ENCODE assay signal across 20 cellular contexts in the genomic region with DNA sequence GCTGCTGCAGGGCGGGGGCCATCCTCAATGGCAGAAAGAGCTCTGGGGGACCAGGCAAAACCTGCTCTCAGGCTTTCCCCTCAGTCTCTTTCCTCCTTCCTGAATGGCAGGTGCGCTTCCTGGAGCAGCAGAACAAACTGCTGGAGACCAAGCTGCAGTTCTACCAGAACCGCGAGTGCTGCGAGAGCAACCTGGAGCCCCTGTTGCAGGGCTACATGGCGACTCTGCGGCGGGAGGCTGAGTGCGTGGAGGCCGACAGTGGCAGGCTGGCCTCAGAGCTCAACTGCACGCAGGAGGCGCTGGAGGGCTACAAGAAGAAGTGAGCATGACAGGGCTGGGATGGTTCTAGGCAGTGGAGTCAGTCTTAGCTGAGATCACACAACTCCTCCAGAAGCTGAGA. TPM values are rescaled to one million over a fixed set of nuclear protein-coding genes. Genes with fewer than 3 reads are reported as not detected.
DNase-seq lines count a peak whose midpoint lies in the region; ATAC-seq and TF ChIP-seq lines count a peak whose summit lies in the region.
"Had no signal": no experiment of that assay in that cellular context is flagged by ENCODE, and none has a peak within 500 bp of the region (broad histone marks: within the 10 kb centered on the region; RNA-seq: fewer than 3 reads in every experiment).

No MANE protein-coding gene starts in this region.

- no peak overlapping the region for H4K8ac ChIP-seq in mesendoderm (ENCODE audit: low read depth, low read length)

- no peak for TF ChIP-seq POLR2A in thyroid gland (IDR thresholded peaks at IDR 0.05)

- H3K4ac ChIP-seq in mesendoderm (ENCODE audit: low read depth, low read length) = no peak overlapping the region

- H3K27me3 ChIP-seq in mesendoderm (ENCODE audit: insufficient read depth, low read length, poor library complexity) (no peaks in the 10 kb centered on the region), thyroid gland (no peaks in the 10 kb centered on the region)

- H3K4me3 ChIP-seq in mesendoderm (ENCODE audit: low read length) = no peak overlapping the region
- H3K4me3 ChIP-seq in thyroid gland (replicated peaks in 1 of 3) = no peak overlapping the region
- H3K4me3 ChIP-seq: GM12878, GM23338 had no signal

- no peaks in the 10 kb centered on the region for H3K79me1 ChIP-seq in mesendoderm (ENCODE audit: low read length)

- H2BK120ac ChIP-seq in mesendoderm (ENCODE audit: low read depth, low read length) = no peak overlapping the region

- H3K9me3 Mint-ChIP-seq in natural killer cell treated with Interleukin-12 subunit alpha and Interleukin-12 subunit beta and Interleukin-15 and Interleukin-18, amount 100 ng/mL, for 72 hours = no peaks in the 10 kb centered on the region
- H3K9me3 Mint-ChIP-seq in natural killer cell = no peaks in the 10 kb centered on the region
- H3K9me3 Mint-ChIP-seq: CD8-positive, alpha-beta T cell; GM23338 had no signal

- no peaks in the 10 kb centered on the region for H3K79me2 ChIP-seq in mesendoderm (ENCODE audit: control insufficient read depth, insufficient read depth, low read length)

- no peaks in the 10 kb centered on the region for H3K36me3 Mint-ChIP-seq in natural killer cell treated with Interleukin-12 subunit alpha and Interleukin-12 subunit beta and Interleukin-15 and Interleukin-18, amount 100 ng/mL, for 72 hours
- H3K36me3 Mint-ChIP-seq in natural killer cell = no peaks in the 10 kb centered on the region
- H3K36me3 Mint-ChIP-seq: CD14-positive monocyte; CD8-positive, alpha-beta T cell; IgD-negative memory B cell had no signal

- H3K9me3 ChIP-seq in thyroid gland = no peaks in the 10 kb centered on the region

- H3K27me3 Mint-ChIP-seq in natural killer cell treated with Interleukin-12 subunit alpha and Interleukin-12 subunit beta and Interleukin-15 and Interleukin-18, amount 100 ng/mL, for 72 hours = peaks cover 23 to 31% of the 10 kb centered on the region in 2 donors
- peaks cover 61 to 79% of the 10 kb centered on the region in 2 donors for H3K27me3 Mint-ChIP-seq in natural killer cell (ENCODE audit: low read depth in 2 of 2)

- WGBS in mesendoderm (ENCODE audit: extremely low coverage, insufficient coverage, low lambda C conversion rate) = no CpG with 5 or more reads among the region's 12 CpGs
- WGBS in thyroid gland, 2 donors = 93 to 100% methylated on average over 3 to 12 of the region's 12 CpGs

- no peaks in the 10 kb centered on the region for H3K4me1 ChIP-seq in mesendoderm (ENCODE audit: control insufficient read depth, low read depth, low read length)
- peaks cover 48 to 61% of the 10 kb centered on the region in 2 donors for H3K4me1 ChIP-seq in thyroid gland

- H3K4me2 ChIP-seq in mesendoderm (ENCODE audit: low read length) = no peak overlapping the region
- H3K4me2 ChIP-seq: GM23338 had no signal

- no peak overlapping the region for H2AK5ac ChIP-seq in mesendoderm (ENCODE audit: low read length)

- TF ChIP-seq CTCF in natural killer cell (IDR thresholded peaks at IDR 0.05) (no peak), thyroid gland (IDR thresholded peaks at IDR 0.05) (no peak), GM13977 (IDR thresholded peaks at IDR 0.05; ENCODE audit: extremely low read depth, insufficient read depth, missing control alignments) (no peak)

- no peak overlapping the region for H3K27ac Mint-ChIP-seq in natural killer cell treated with Interleukin-12 subunit alpha and Interleukin-12 subunit beta and Interleukin-15 and Interleukin-18, amount 100 ng/mL, for 72 hours
- no peak overlapping the region for H3K27ac Mint-ChIP-seq in natural killer cell
- H3K27ac Mint-ChIP-seq: CD8-positive, alpha-beta T cell; GM23338; IgD-negative memory B cell had no signal

- H2BK15ac ChIP-seq in mesendoderm (replicated peaks; ENCODE audit: low read depth) = no peak overlapping the region

- H3K36me3 ChIP-seq in mesendoderm (ENCODE audit: control insufficient read depth, insufficient read depth, low read length) (no peaks in the 10 kb centered on the region), thyroid gland (no peaks in the 10 kb centered on the region)

- no peak overlapping the region for H3K56ac ChIP-seq in mesendoderm (ENCODE audit: low read length)

- intact Hi-C loops in natural killer cell (cut with micrococcal nuclease) (no loop called here), thyroid gland (cut with DNase I) (no loop called here)

- peak overlapping the region; percentile 9 for H3K23ac ChIP-seq in mesendoderm (ENCODE audit: low read length)

- H3K18ac ChIP-seq in mesendoderm (ENCODE audit: low read length) = no peak overlapping the region

- no peak overlapping the region for H4K5ac ChIP-seq in mesendoderm (ENCODE audit: low read length)

- peak; percentile 60 for DNase-seq in natural killer cell treated with Interleukin-12 subunit alpha and Interleukin-12 subunit beta and Interleukin-15 and Interleukin-18, amount 100 ng/mL, for 72 hours (ENCODE audit: low spot score)
- no peak for DNase-seq in natural killer cell
- peak; percentile 23 for DNase-seq in RPMI8226
- DNase-seq in mesendoderm = peak; percentile 20
- DNase-seq in thyroid gland = no peak
- DNase-seq in GM03348 (ENCODE audit: low spot score) = no peak
- no peak for DNase-seq in DMS114 treated with DMSO at 0.1 percent for 48 hours (lab: John Stamatoyannopoulos, UW; ENCODE audit: unreplicated experiment)
- DNase-seq in GM13977 (ENCODE audit: low spot score) = no peak
- DNase-seq: CD8-positive, alpha-beta T cell; COR-L47; DMS53; H7 had no signal

- no peak overlapping the region for H3K27ac ChIP-seq in mesendoderm (ENCODE audit: low read depth, low read length)
- peak overlapping the region; percentile 63 to 95 (median 93) for H3K27ac ChIP-seq in thyroid gland

- in situ Hi-C loops in GM13977 (cut with MboI; ENCODE audit: low pct_unique_long_range_greater_than_20kb, low sequenced_read_pairs, unreplicated experiment) = no loop called here

- no peak for ATAC-seq in natural killer cell treated with Interleukin-12 subunit alpha and Interleukin-12 subunit beta and Interleukin-15 and Interleukin-18, amount 100 ng/mL, for 72 hours
- no peak for ATAC-seq in natural killer cell
- ATAC-seq: CD8-positive, alpha-beta T cell; GM12878; GM23338 had no signal

- no peaks in the 10 kb centered on the region for H3K4me1 Mint-ChIP-seq in natural killer cell treated with Interleukin-12 subunit alpha and Interleukin-12 subunit beta and Interleukin-15 and Interleukin-18, amount 100 ng/mL, for 72 hours (ENCODE audit: low read depth in 2 of 2)
- peaks cover 0 to 11% of the 10 kb centered on the region in 2 donors for H3K4me1 Mint-ChIP-seq in natural killer cell
- H3K4me1 Mint-ChIP-seq: CD14-positive monocyte, GM23338 had no signal

- no peak overlapping the region for H3K4me3 Mint-ChIP-seq in natural killer cell treated with Interleukin-12 subunit alpha and Interleukin-12 subunit beta and Interleukin-15 and Interleukin-18, amount 100 ng/mL, for 72 hours
- H3K4me3 Mint-ChIP-seq in natural killer cell = no peak overlapping the region
- H3K4me3 Mint-ChIP-seq: CD14-positive monocyte; CD8-positive, alpha-beta T cell; GM23338; IgD-negative memory B cell had no signal

- no peak overlapping the region for H3K9ac ChIP-seq in mesendoderm (ENCODE audit: low read length)

- no peak overlapping the region for H2BK5ac ChIP-seq in mesendoderm (ENCODE audit: low read length)

RNA-seq across cellular contexts. Expression of a gene that starts 22.9 kb away (rescaled TPM):
- total RNA-seq in natural killer cell treated with Interleukin-12 subunit alpha and Interleukin-12 subunit beta and Interleukin-15 and Interleukin-18, amount 100 ng/mL, for 72 hours = not detected
- total RNA-seq in natural killer cell (not detected), thyroid gland (under 1 TPM in 3 of 4 donors, not detected in 1; 0.22 to 0.46 (median 0.40) TPM)
- not detected for polyA plus RNA-seq in mesendoderm (2013, experiment 1 of 2)
- not detected for polyA plus RNA-seq in mesendoderm (2013, experiment 2 of 2)
- total RNA-seq: CD8-positive, alpha-beta T cell; Daoy; GM12878; GM23338 had no signal
- polyA plus RNA-seq: CD14-positive monocyte, GM12878, GM23338, IgD-negative memory B cell had no signal

RNA-seq across cellular contexts. Expression of a gene that starts 23.2 kb away (rescaled TPM):
- not detected for total RNA-seq in natural killer cell treated with Interleukin-12 subunit alpha and Interleukin-12 subunit beta and Interleukin-15 and Interleukin-18, amount 100 ng/mL, for 72 hours
- total RNA-seq in natural killer cell (not detected), thyroid gland (not detected)
- not detected for polyA plus RNA-seq in mesendoderm (2013, experiment 1 of 2)
- polyA plus RNA-seq in mesendoderm (2013, experiment 2 of 2) = not detected
- total RNA-seq: CD8-positive, alpha-beta T cell; GM23338; H7; HT1080 had no signal
- polyA plus RNA-seq: AG04450, BJ, CD14-positive monocyte, GM23338, IgD-negative memory B cell had no signal

RNA-seq across cellular contexts. Expression of a gene that starts 41.3 kb away (rescaled TPM):
- total RNA-seq in natural killer cell treated with Interleukin-12 subunit alpha and Interleukin-12 subunit beta and Interleukin-15 and Interleukin-18, amount 100 ng/mL, for 72 hours = not detected
- total RNA-seq in natural killer cell = not detected
- not detected for polyA plus RNA-seq in mesendoderm (2013, experiment 1 of 2)
- polyA plus RNA-seq in mesendoderm (2013, experiment 2 of 2) = not detected
- not detected for total RNA-seq in thyroid gland
- total RNA-seq: CD8-positive, alpha-beta T cell; Daoy; GM12878; GM23338; H7; HT1080 had no signal
- polyA plus RNA-seq: AG04450, BJ, CD14-positive monocyte, GM12878, GM23338, IgD-negative memory B cell had no signal

RNA-seq across cellular contexts. Expression of a gene that starts 52.8 kb away (rescaled TPM):
- total RNA-seq in natural killer cell treated with Interleukin-12 subunit alpha and Interleukin-12 subunit beta and Interleukin-15 and Interleukin-18, amount 100 ng/mL, for 72 hours = under 1 TPM in 1 of 2 donors, not detected in 1; 0.22 TPM
- total RNA-seq in natural killer cell (1 to 10 TPM in 2 of 3 donors, under 1 TPM in 1; 0.28 to 1.4 (median 1.3) TPM), thyroid gland (under 1 TPM in 2 of 4 donors, not detected in 2; 0.11 to 0.71 TPM)
- polyA plus RNA-seq in mesendoderm (2013, experiment 1 of 2) = not detected
- polyA plus RNA-seq in mesendoderm (2013, experiment 2 of 2) = not detected
- total RNA-seq: CD8-positive, alpha-beta T cell; GM23338; H7 had no signal
- polyA plus RNA-seq: CD14-positive monocyte, GM23338, IgD-negative memory B cell had no signal

Comparison
In these comparisons a context has a peak if more than half of its experiments do, and no peak if none do; other contexts are left out.
1. DNase-seq: peak in natural killer cell treated with Interleukin-12 subunit alpha and Interleukin-12 subunit beta and Interleukin-15 and Interleukin-18, amount 100 ng/mL, for 72 hours (single experiment), RPMI8226 (single experiment) and mesendoderm (single experiment); none in natural killer cell (single experiment), thyroid gland (0 of 2), GM03348 (single experiment), DMS114 treated with DMSO at 0.1 percent for 48 hours (single experiment) and GM13977 (single experiment).